In the genomic region with DNA sequence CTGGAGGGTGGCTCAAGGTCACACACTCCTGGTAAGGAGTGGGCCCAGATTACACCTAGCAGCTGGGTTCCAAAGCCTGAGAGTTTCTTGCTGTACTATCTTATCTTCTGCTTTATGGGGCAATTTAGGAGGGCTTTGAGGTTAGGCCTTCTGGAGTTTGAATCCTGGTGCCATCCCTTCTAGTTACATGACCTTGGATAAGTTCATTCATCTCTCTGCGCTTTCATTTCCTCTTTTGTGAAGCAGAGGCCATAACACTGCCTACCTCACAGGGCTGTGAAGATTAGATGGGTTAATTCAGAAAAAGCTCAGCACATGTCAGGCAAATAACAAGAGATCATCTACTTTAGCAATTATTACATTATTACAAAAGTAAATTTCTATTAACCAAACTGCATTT, we compare ENCODE assay signal across 1 cellular context.
TF ChIP-seq lines count a peak whose summit lies in the region.

No MANE protein-coding gene starts in this region.

TF ChIP-seq in GM12878, 131 proteins besides CTCF, POLR2A, EP300 and RAD21:
- TF ChIP-seq SPI1 (IDR thresholded peaks at IDR 0.05; ENCODE audit: borderline replicate concordance, insufficient read depth, low read depth, low read length) (peak; percentile 78), NR2F1 (conservative IDR thresholded peaks at IDR 0.05) (no peak)
TF ChIP-seq in GM12878: peak in this region for 1.
